In the genomic region with DNA sequence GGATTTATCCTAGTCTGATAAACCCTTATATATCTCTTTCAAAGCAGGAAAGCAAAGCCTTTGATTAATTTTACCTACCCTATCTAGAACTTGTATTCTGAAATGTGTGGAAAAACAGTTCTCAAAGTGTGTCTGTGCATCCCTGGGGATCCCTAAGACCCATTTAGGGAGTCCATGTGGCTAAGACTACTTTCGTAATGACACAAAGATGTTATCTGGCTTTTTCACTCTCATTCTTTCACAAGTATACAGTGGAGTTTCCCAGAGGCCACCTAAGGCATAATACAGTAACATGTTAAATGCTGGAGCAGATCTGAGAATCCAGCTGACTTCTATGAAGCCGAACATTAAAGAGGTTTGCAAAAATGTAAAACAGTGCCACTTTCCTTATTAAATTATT, we compare ENCODE assay signal across 16 cellular contexts. TPM values are rescaled to one million over a fixed set of nuclear protein-coding genes. Genes with fewer than 3 reads are reported as not detected.
"Had no signal": no experiment of that assay in that cellular context is flagged by ENCODE, and none has a peak within 500 bp of the region (broad histone marks: within the 10 kb centered on the region; RNA-seq: fewer than 3 reads in every experiment).

No MANE protein-coding gene starts in this region.

- H3K27me3 Mint-ChIP-seq: activated naive CD8-positive, alpha-beta T cell treated with anti-CD3 and anti-CD28 coated beads, Interleukin-2, amount 10 ng/mL, durations not matched to agents 7 days and 5 days had no signal

- H3K27ac Mint-ChIP-seq: activated naive CD8-positive, alpha-beta T cell treated with anti-CD3 and anti-CD28 coated beads, Interleukin-2, amount 10 ng/mL, durations not matched to agents 7 days and 5 days had no signal

- FAIRE-seq: keratinocyte had no signal

- DNase-seq: activated CD4-positive, CD25-positive, alpha-beta regulatory T cell; activated gamma-delta T cell; activated naive CD8-positive, alpha-beta T cell treated with anti-CD3 and anti-CD28 coated beads, Interleukin-2, amount 10 ng/mL, durations not matched to agents 7 days and 5 days; activated T-cell treated with anti-CD3 and anti-CD28 coated beads, Interleukin-2, amount 50 U/mL, for 1 hour; cerebellar nuclear complex; dermis blood vessel endothelial cell; hippocampal formation; ovary; right lobe of liver; SW 1271 had no signal

- H3K9me3 Mint-ChIP-seq: neural crest cell had no signal

- H3K4me1 ChIP-seq: ascending aorta, breast epithelium, right lobe of liver had no signal

- H3K27me3 ChIP-seq: ascending aorta, breast epithelium, ovary, right lobe of liver had no signal

- H3K9me3 ChIP-seq: ascending aorta, breast epithelium, ovary, right lobe of liver had no signal

- H3K27ac ChIP-seq: ascending aorta, breast epithelium, ovary, right lobe of liver had no signal

- H3K4me3 ChIP-seq: ascending aorta, breast epithelium, ovary, right lobe of liver, smooth muscle cell had no signal

- H3K4me3 Mint-ChIP-seq: activated naive CD8-positive, alpha-beta T cell treated with anti-CD3 and anti-CD28 coated beads, Interleukin-2, amount 10 ng/mL, durations not matched to agents 7 days and 5 days; neural crest cell had no signal

- ATAC-seq: left lobe of liver, right lobe of liver had no signal

- H3K4me2 ChIP-seq: smooth muscle cell had no signal

- H3K36me3 ChIP-seq: ascending aorta, breast epithelium, ovary, right lobe of liver had no signal

RNA-seq across cellular contexts. Expression of a gene that starts 54.3 kb away (rescaled TPM):
- total RNA-seq: neural crest cell had no signal
